11 cellular contexts compared by ENCODE assay signal in the genomic region with DNA sequence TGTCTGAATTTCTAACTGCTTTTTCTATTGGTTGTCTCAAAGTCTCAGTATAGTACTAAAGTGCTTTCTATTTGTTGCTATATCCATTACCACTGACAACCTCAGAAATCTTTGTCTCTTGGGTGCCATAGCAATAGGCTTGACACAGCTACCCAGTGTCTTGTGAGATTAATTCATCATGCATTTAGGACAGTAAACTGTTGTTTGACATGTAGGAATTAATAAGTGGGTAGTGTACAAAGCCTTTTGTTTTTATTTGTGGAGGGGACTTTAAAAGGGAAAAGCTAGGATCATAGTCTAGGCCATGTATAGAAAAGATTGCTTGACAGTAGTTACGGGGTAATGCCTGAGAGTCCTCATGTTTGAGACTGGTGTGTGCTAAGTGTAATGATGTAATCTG.
"Had no signal": no experiment of that assay in that cellular context is flagged by ENCODE, and none has a peak within 500 bp of the region (broad histone marks: within the 10 kb centered on the region; RNA-seq: fewer than 3 reads in every experiment).

No MANE protein-coding gene starts in this region.

- H3K4me3 Mint-ChIP-seq: activated CD4-positive, alpha-beta T cell treated with anti-CD3 and anti-CD28 coated beads for 36 hours; activated CD8-positive, alpha-beta T cell treated with anti-CD3 and anti-CD28 coated beads for 36 hours; activated T-helper 1 cell treated with anti-CD3 and anti-CD28 coated beads, Interleukin-12 subunit alpha, Interleukin-12 subunit beta, Interleukin-2, Interleukin-4 antibody, amounts not matched to agents 30 ng/mL and 10 ng/mL and 1 ng/mL, durations not matched to agents 14 hours and 24 hours and 36 hours; neural crest cell had no signal

- H3K27ac Mint-ChIP-seq: activated CD4-positive, alpha-beta T cell treated with anti-CD3 and anti-CD28 coated beads for 36 hours; activated CD8-positive, alpha-beta T cell treated with anti-CD3 and anti-CD28 coated beads for 36 hours; activated T-helper 1 cell treated with anti-CD3 and anti-CD28 coated beads, Interleukin-12 subunit alpha, Interleukin-12 subunit beta, Interleukin-2, Interleukin-4 antibody, amounts not matched to agents 30 ng/mL and 10 ng/mL and 1 ng/mL, durations not matched to agents 14 hours and 24 hours and 36 hours had no signal

- DNase-seq: activated CD4-positive, alpha-beta T cell treated with anti-CD3 and anti-CD28 coated beads for 36 hours; activated CD8-positive, alpha-beta memory T cell treated with anti-CD3 and anti-CD28 coated beads, Interleukin-2, amount 50 U/mL, for 4 hours; activated CD8-positive, alpha-beta T cell treated with anti-CD3 and anti-CD28 coated beads for 36 hours; activated naive CD4-positive, alpha-beta T cell; aorta; left colon; T-helper 1 cell; tibial artery had no signal

- ATAC-seq: activated CD4-positive, alpha-beta T cell treated with anti-CD3 and anti-CD28 coated beads for 36 hours; activated CD8-positive, alpha-beta T cell treated with anti-CD3 and anti-CD28 coated beads for 36 hours; left colon had no signal

- H3K9me3 Mint-ChIP-seq: activated CD8-positive, alpha-beta T cell treated with anti-CD3 and anti-CD28 coated beads for 36 hours; activated T-helper 1 cell treated with anti-CD3 and anti-CD28 coated beads, Interleukin-12 subunit alpha, Interleukin-12 subunit beta, Interleukin-2, Interleukin-4 antibody, amounts not matched to agents 30 ng/mL and 10 ng/mL and 1 ng/mL, durations not matched to agents 14 hours and 24 hours and 36 hours; neural crest cell had no signal

- H3K4me3 ChIP-seq: breast epithelium, tibial artery had no signal
